In genomic region chr14:104092931-104093365, GRCh38 we compare ENCODE assay signal across 22 cellular contexts. TPM values are rescaled to one million over a fixed set of nuclear protein-coding genes. Genes with fewer than 3 reads are reported as not detected.
DNase-seq lines count a peak whose midpoint lies in the region; ATAC-seq, FAIRE-seq and TF ChIP-seq lines count a peak whose summit lies in the region.
"Had no signal": no experiment of that assay in that cellular context is flagged by ENCODE, and none has a peak within 500 bp of the region (broad histone marks: within the 10 kb centered on the region; RNA-seq: fewer than 3 reads in every experiment).

No MANE protein-coding gene starts in this region.

- no peak overlapping the region for H3K9ac ChIP-seq in kidney (ENCODE audit: low read length in 2 of 2)

- H3K9me3 ChIP-seq in heart right ventricle (no peaks in the 10 kb centered on the region), HEK293 (ENCODE audit: control insufficient read depth, insufficient read depth, low read depth, low read length) (no peaks in the 10 kb centered on the region), kidney (ENCODE audit: control insufficient read depth in 1 of 2, low read length in 2 of 2) (no peaks in the 10 kb centered on the region), upper lobe of right lung (no peaks in the 10 kb centered on the region)

- H3K27me3 ChIP-seq in heart right ventricle (peaks cover 0 to 21% (median 12%) of the 10 kb centered on the region in 7 donors), upper lobe of right lung (peaks cover 9% of the 10 kb centered on the region)

- CTCF ChIA-PET in HEK293 (lab: Yijun Ruan, JAX), result interaction anchor here (0.6 to 3.0 kb wide), 4 partner anchors 15 to 472 kb away, joined by 5 to 20 read pairs (median 11); no protein-coding TSS in a partner anchor

- H3K27ac ChIP-seq in heart right ventricle (no peak overlapping the region), HEK293 (ENCODE audit: extremely low read depth, low read depth, low read length) (no peak overlapping the region), kidney (ENCODE audit: low read depth in 2 of 2, low read length in 2 of 2) (no peak overlapping the region), upper lobe of right lung (no peak overlapping the region)
- H3K27ac ChIP-seq: C4-2B, SK-N-MC had no signal

- FAIRE-seq in kidney (lab: Jason Lieb, UNC), result no peak
- FAIRE-seq: D721Med, RCC 7860 had no signal

- H3K4me3 ChIP-seq in heart right ventricle (no peak overlapping the region), HEK293 (ENCODE audit: low read depth, low read length) (no peak overlapping the region), kidney (ENCODE audit: low read length in 2 of 2) (no peak overlapping the region), upper lobe of right lung (no peak overlapping the region)
- H3K4me3 ChIP-seq: SK-N-MC had no signal

- H3K36me3 ChIP-seq in heart right ventricle (no peaks in the 10 kb centered on the region), HEK293 (ENCODE audit: control insufficient read depth in 2 of 2, insufficient read depth in 1 of 2, low read length in 2 of 2) (no peaks in the 10 kb centered on the region), kidney (ENCODE audit: control insufficient read depth in 1 of 2, insufficient read depth in 2 of 2, low read length in 2 of 2) (no peaks in the 10 kb centered on the region), upper lobe of right lung (no peaks in the 10 kb centered on the region)

- DNase-seq in Right ventricle myocardium inferior (ENCODE audit: missing footprints) (peak; percentile 63), heart right ventricle (no peak), kidney (peak; percentile 71), upper lobe of right lung (peak; percentile 62), D341Med (ENCODE audit: low spot score) (no peak)
- DNase-seq: EL, GF-D8, KBM-7, NCI-H1092, NCI-H1436, NCI-H187 treated with DMSO at 0.1 percent for 48 hours, NCI-H2107, NCI-H446 treated with DMSO at 0.1 percent for 48 hours, NCI-H526 treated with DMSO at 0.1 percent for 48 hours, OCI-M1 had no signal

- intact Hi-C loops in Right ventricle myocardium inferior (cut with DNase I), result no loop called here
- intact Hi-C loops in heart right ventricle (cut with DNase I), result loop anchor here in 4 of 10 donors (5.0 to 10.0 kb wide), 4 partner anchors 469 to 544 kb away; no protein-coding TSS in a partner anchor
- intact Hi-C loops in kidney (cut with DNase I), result no loop called here
- intact Hi-C loops in upper lobe of right lung (cut with DNase I), result no loop called here

- TF ChIP-seq CTCF in heart right ventricle (IDR thresholded peaks at IDR 0.05) (no peak), HEK293 (tag by site-specific recombination; IDR thresholded peaks at IDR 0.05) (no peak), kidney (IDR thresholded peaks at IDR 0.05; ENCODE audit: borderline replicate concordance, extremely low read depth, insufficient read depth) (no peak), upper lobe of right lung (IDR thresholded peaks at IDR 0.05) (no peak)

- 67 to 70% methylated on average over 11 of the region's 11 CpGs for WGBS in heart right ventricle, 2 donors

- ATAC-seq in Right ventricle myocardium inferior (no peak), heart right ventricle (no peak), upper lobe of right lung (no peak), GM19463 (IDR thresholded peaks at IDR 0.05; ENCODE audit: unreplicated experiment) (no peak)

- H3K4me1 ChIP-seq in heart right ventricle (peaks cover 0 to 6% (median 0%) of the 10 kb centered on the region in 9 donors), HEK293 (ENCODE audit: control insufficient read depth, insufficient read depth, low read length) (no peaks in the 10 kb centered on the region), kidney (ENCODE audit: control insufficient read depth in 1 of 2, insufficient read depth in 1 of 2, low read depth in 1 of 2, low read length in 2 of 2) (no peaks in the 10 kb centered on the region), upper lobe of right lung (peaks cover 9% of the 10 kb centered on the region)

- POLR2A ChIA-PET in HEK293 (lab: Yijun Ruan, JAX), result no interaction called here

TF ChIP-seq in HEK293, 187 proteins besides CTCF, POLR2A, EP300 and RAD21:
- TF ChIP-seq GLIS1 (tag by site-specific recombination; IDR thresholded peaks at IDR 0.05), result peak; percentile 42
- peak; percentile 46 for TF ChIP-seq GLIS2 (tag by site-specific recombination; IDR thresholded peaks at IDR 0.05)
- no peak for TF ChIP-seq ZNF133 (tag by site-specific recombination; IDR thresholded peaks at IDR 0.05)
- no peak for TF ChIP-seq ZNF473 (tag by site-specific recombination; IDR thresholded peaks at IDR 0.05)

RNA-seq across cellular contexts. Expression of gene ASPG, which starts 7.4 kb away (rescaled TPM):
- 27.5 TPM for total RNA-seq in Right ventricle myocardium inferior
- 10 to 100 TPM in 8 of 10 donors, 1 to 10 TPM in 2; 6.0 to 32.0 (median 16.3) TPM for total RNA-seq in heart right ventricle
- 10 to 100 TPM in 1 of 2 donors, 1 to 10 TPM in 1; 2.8 to 13.8 TPM for polyA plus RNA-seq in heart right ventricle
- 2.5 TPM for total RNA-seq in kidney
- 58.1 TPM for polyA plus RNA-seq in kidney (ENCODE audit: insufficient read depth, low read depth, low replicate concordance)
- total RNA-seq in upper lobe of right lung, result 5.3 TPM
- total RNA-seq: H4 had no signal

RNA-seq across cellular contexts. Expression of gene KIF26A, which starts 45.4 kb away (rescaled TPM):
- total RNA-seq in Right ventricle myocardium inferior (6.4 TPM), heart right ventricle (10 to 100 TPM in 1 of 10 donors, 1 to 10 TPM in 9; 5.7 to 12.2 (median 6.7) TPM), kidney (12.3 TPM), upper lobe of right lung (5.9 TPM)
- polyA plus RNA-seq in heart right ventricle (1 to 10 TPM; 4.1 to 5.9 TPM), kidney (ENCODE audit: insufficient read depth, low read depth, low replicate concordance) (2.3 TPM)

Comparison
In these comparisons a context has a peak if more than half of its experiments do, and no peak if none do; other contexts are left out.
1. DNase-seq: peak in Right ventricle myocardium inferior (single experiment), kidney (single experiment) and upper lobe of right lung (single experiment); none in heart right ventricle (0 of 2) and D341Med (single experiment).